40 cellular contexts compared by ENCODE assay signal in genomic region chr6:49517919-49518318, GRCh38. TPM values are rescaled to one million over a fixed set of nuclear protein-coding genes. Genes with fewer than 3 reads are reported as not detected.
"Had no signal": no experiment of that assay in that cellular context is flagged by ENCODE, and none has a peak within 500 bp of the region (broad histone marks: within the 10 kb centered on the region; RNA-seq: fewer than 3 reads in every experiment).

No MANE protein-coding gene starts in this region.

- H3K36me3 ChIP-seq: adrenal gland, ascending aorta, brain microvascular endothelial cell, breast epithelium, cardiac muscle cell had no signal

- H3K4me3 ChIP-seq: adrenal gland, ascending aorta, body of pancreas, breast epithelium, cardiac muscle cell had no signal

- H3K27me3 ChIP-seq: adrenal gland, ascending aorta, body of pancreas, brain microvascular endothelial cell, breast epithelium, cardiac muscle cell had no signal

- DNase-seq: activated effector memory CD4-positive, alpha-beta T cell treated with anti-CD3 and anti-CD28 coated beads, Interleukin-2, amount 50 U/mL, for 16 hours; activated effector memory CD4-positive, alpha-beta T cell treated with Interleukin-2 at 50 U/mL for 16 hours; activated gamma-delta T cell; activated gamma-delta T cell treated with Interleukin-2 at 50 U/mL for 16 hours; activated naive CD4-positive, alpha-beta T cell; activated naive CD4-positive, alpha-beta T cell treated with anti-CD3 and anti-CD28 coated beads for 36 hours; activated naive CD4-positive, alpha-beta T cell treated with anti-CD3 and anti-CD28 coated beads, Interleukin-2, amount 10 ng/mL, durations not matched to agents 7 days and 5 days; activated naive CD4-positive, alpha-beta T cell treated with anti-CD3 and anti-CD28 coated beads, Interleukin-2, amount 50 U/mL, for 16 hours; activated naive CD4-positive, alpha-beta T cell treated with Interleukin-2 at 50 U/mL for 16 hours; activated naive CD8-positive, alpha-beta T cell treated with anti-CD3 and anti-CD28 coated beads for 36 hours; activated naive CD8-positive, alpha-beta T cell treated with anti-CD3 and anti-CD28 coated beads, Interleukin-2, amount 10 ng/mL, durations not matched to agents 7 days and 5 days; activated naive CD8-positive, alpha-beta T cell treated with anti-CD3 and anti-CD28 coated beads, Interleukin-2, amount 50 U/mL, for 24 hours; activated T-cell treated with anti-CD3 and anti-CD28 coated beads, Interleukin-2, amount 50 U/mL, for 1 hour; activated T-cell treated with anti-CD3 and anti-CD28 coated beads, Interleukin-2, amount 50 U/mL, for 24 hours; activated T-cell treated with anti-CD3 and anti-CD28 coated beads, Interleukin-2, amount 50 U/mL, for 4 hours; activated T-cell treated with anti-CD3 and anti-CD28 coated beads, Interleukin-2, amount 50 U/mL, for 48 hours; activated T-cell treated with anti-CD3 and anti-CD28 coated beads, Interleukin-2, amount 50 U/mL, for 72 hours; adrenal gland; amniotic stem cell; amygdala; anterior cingulate cortex; aorta; body of pancreas; brain microvascular endothelial cell; caudate nucleus; central memory CD4-positive, alpha-beta T cell; cerebellar nuclear complex had no signal

- H3K4me1 ChIP-seq: adrenal gland, ascending aorta, breast epithelium had no signal

- H3K9me3 ChIP-seq: adrenal gland, ascending aorta, body of pancreas, breast epithelium had no signal

- FAIRE-seq: astrocyte, bronchial epithelial cell had no signal

- H3K27ac ChIP-seq: adrenal gland, ascending aorta, body of pancreas, brain microvascular endothelial cell, breast epithelium, cardiac muscle cell had no signal

- ATAC-seq: activated naive CD4-positive, alpha-beta T cell treated with anti-CD3 and anti-CD28 coated beads, Interleukin-2, amount 50 U/mL, for 72 hours; activated naive CD8-positive, alpha-beta T cell treated with anti-CD3 and anti-CD28 coated beads, Interleukin-2, amount 50 U/mL, for 24 hours; activated T-cell treated with anti-CD3 and anti-CD28 coated beads, Interleukin-2, amount 50 U/mL, for 4 hours; activated T-cell treated with anti-CD3 and anti-CD28 coated beads, Interleukin-2, amount 50 U/mL, for 72 hours; activated T-helper 17 cell treated with anti-CD3 and anti-CD28 coated beads, Interleukin-2, amount 50 U/mL, for 72 hours; body of pancreas had no signal

RNA-seq across cellular contexts. Expression of gene GLYATL3, which starts 18.2 kb away (rescaled TPM):
- total RNA-seq: activated naive CD4-positive, alpha-beta T cell treated with anti-CD3 and anti-CD28 coated beads for 36 hours; activated naive CD4-positive, alpha-beta T cell treated with anti-CD3 and anti-CD28 coated beads, Interleukin-2, amount 50 U/mL, for 72 hours; activated naive CD8-positive, alpha-beta T cell treated with anti-CD3 and anti-CD28 coated beads for 36 hours; activated naive CD8-positive, alpha-beta T cell treated with anti-CD3 and anti-CD28 coated beads, Interleukin-2, amount 10 ng/mL, durations not matched to agents 7 days and 5 days; activated T-cell treated with anti-CD3 and anti-CD28 coated beads, Interleukin-2, amount 50 U/mL, for 4 hours; activated T-cell treated with anti-CD3 and anti-CD28 coated beads, Interleukin-2, amount 50 U/mL, for 72 hours; activated T-helper 1 cell treated with anti-CD3 and anti-CD28 coated beads, Interleukin-12 subunit alpha, Interleukin-12 subunit beta, Interleukin-2, Interleukin-4 antibody, amounts not matched to agents 30 ng/mL and 10 ng/mL and 1 ng/mL, durations not matched to agents 14 hours and 24 hours and 36 hours; activated T-helper 17 cell treated with anti-CD3 and anti-CD28 coated beads, Interleukin-2, amount 50 U/mL, for 72 hours; activated T-helper 2 cell treated with anti-CD3 and anti-CD28 coated beads, Interferon-gamma antibody, Interleukin-2, Interleukin-4, amounts not matched to agents 10 μg/mL and 5 μg/mL and 100 μg/mL, durations not matched to agents 14 hours and 24 hours and 36 hours; adrenal gland; aorta; ascending aorta; astrocyte; body of pancreas; breast epithelium; cardiac muscle cell; cardiac septum; cerebellum; chondrocyte had no signal
- polyA plus RNA-seq: adipose tissue, adrenal gland, aorta, cardiac muscle cell had no signal

RNA-seq across cellular contexts. Expression of gene C6orf141, which starts 32.5 kb away (rescaled TPM):
- total RNA-seq: activated T-helper 1 cell treated with anti-CD3 and anti-CD28 coated beads, Interleukin-12 subunit alpha, Interleukin-12 subunit beta, Interleukin-2, Interleukin-4 antibody, amounts not matched to agents 30 ng/mL and 10 ng/mL and 1 ng/mL, durations not matched to agents 14 hours and 24 hours and 36 hours; activated T-helper 17 cell treated with anti-CD3 and anti-CD28 coated beads, Interleukin-2, amount 50 U/mL, for 72 hours; activated T-helper 2 cell treated with anti-CD3 and anti-CD28 coated beads, Interferon-gamma antibody, Interleukin-2, Interleukin-4, amounts not matched to agents 10 μg/mL and 5 μg/mL and 100 μg/mL, durations not matched to agents 14 hours and 24 hours and 36 hours; ascending aorta; chondrocyte had no signal
- polyA plus RNA-seq: aorta had no signal

RNA-seq across cellular contexts. Expression of gene CENPQ, which starts 54.7 kb away (rescaled TPM):
- total RNA-seq: ascending aorta had no signal
